ENCODE assay signal across 8 cellular contexts in genomic region chr20:29497684-29498083, GRCh38.
DNase-seq lines count a peak whose midpoint lies in the region; ATAC-seq and TF ChIP-seq lines count a peak whose summit lies in the region.
"Not testable (repeated sequence)": the region's sequence is repeated elsewhere in the genome, so short reads cannot be mapped to it uniquely, and the experiment has no call there.

No MANE protein-coding gene starts in this region.

- not testable (repeated sequence) for H3K36me3 Mint-ChIP-seq in activated T-cell treated with anti-CD3 and anti-CD28 coated beads, Interleukin-2, amount 50 U/mL, for 4 hours (ENCODE audit: insufficient read depth); endodermal cell (ENCODE audit: low read depth); progenitor cell of endocrine pancreas (ENCODE audit: insufficient read depth)

- not testable (repeated sequence) for H3K9me3 ChIP-seq in ES-I3 (ENCODE audit: control insufficient read depth, insufficient read depth, low read length); WERI-Rb-1 (ENCODE audit: severe bottlenecking); upper lobe of right lung
- H3K9me3 ChIP-seq in endodermal cell (ENCODE audit: control insufficient read depth, low read length): peaks cover 46% of the 10 kb centered on the region
- H3K9me3 ChIP-seq in left lung: peaks cover 0 to 25% of the 10 kb centered on the region in 2 donors

- not testable (repeated sequence) for H3K27me3 ChIP-seq in WERI-Rb-1 (ENCODE audit: insufficient read depth, low read depth, severe bottlenecking); endodermal cell (ENCODE audit: control insufficient read depth, insufficient read depth, low read length, poor library complexity, severe bottlenecking); left lung; upper lobe of right lung

- DNase-seq in NCI-H82 (lab: John Stamatoyannopoulos, UW) (peak; percentile 34), endodermal cell (peak; percentile 27), left lung (peak; percentile 37 to 86), progenitor cell of endocrine pancreas (ENCODE audit: low spot score, unreplicated experiment) (peak; percentile 14), upper lobe of right lung (peak; percentile 72)
- not testable (repeated sequence) for DNase-seq in WERI-Rb-1
- peak; percentile 6 for DNase-seq in activated T-cell treated with anti-CD3 and anti-CD28 coated beads, Interleukin-2, amount 50 U/mL, for 4 hours

- peaks cover 15% of the 10 kb centered on the region for H3K9me3 Mint-ChIP-seq in activated T-cell treated with anti-CD3 and anti-CD28 coated beads, Interleukin-2, amount 50 U/mL, for 4 hours
- H3K9me3 Mint-ChIP-seq in endodermal cell (peaks cover 45% of the 10 kb centered on the region), progenitor cell of endocrine pancreas (ENCODE audit: low read depth) (peaks cover 28% of the 10 kb centered on the region)

- not testable (repeated sequence) for TF ChIP-seq CTCF in WERI-Rb-1 (IDR thresholded peaks at IDR 0.05; ENCODE audit: low read depth, low read length); endodermal cell (conservative IDR thresholded peaks at IDR 0.05); left lung (IDR thresholded peaks at IDR 0.05); progenitor cell of endocrine pancreas (IDR thresholded peaks at IDR 0.05; ENCODE audit: unreplicated experiment); upper lobe of right lung (IDR thresholded peaks at IDR 0.05)

- H3K36me3 ChIP-seq in ES-I3 (ENCODE audit: insufficient read depth, low read length); WERI-Rb-1; endodermal cell (ENCODE audit: control insufficient read depth, insufficient read depth, low read length); left lung; upper lobe of right lung: not testable (repeated sequence)

- H3K9ac ChIP-seq in ES-I3 (ENCODE audit: low read depth, low read length): peak overlapping the region; percentile 28; the same call in 1 of the 2 replicates
- not testable (repeated sequence) for H3K9ac ChIP-seq in endodermal cell (ENCODE audit: extremely low read depth, low read length, poor library complexity, severe bottlenecking)

- not testable (repeated sequence) for H3K27ac Mint-ChIP-seq in endodermal cell, progenitor cell of endocrine pancreas

- not testable (repeated sequence) for H3K27ac ChIP-seq in WERI-Rb-1; endodermal cell (ENCODE audit: low read depth, low read length); left lung; upper lobe of right lung

- not testable (repeated sequence) for H3K27me3 Mint-ChIP-seq in activated T-cell treated with anti-CD3 and anti-CD28 coated beads, Interleukin-2, amount 50 U/mL, for 4 hours (ENCODE audit: low read depth); endodermal cell (ENCODE audit: insufficient read depth); progenitor cell of endocrine pancreas

- not testable (repeated sequence) for H3K4me1 Mint-ChIP-seq in activated T-cell treated with anti-CD3 and anti-CD28 coated beads, Interleukin-2, amount 50 U/mL, for 4 hours (ENCODE audit: low read depth); endodermal cell; progenitor cell of endocrine pancreas (ENCODE audit: low read depth)

- H3K4me3 Mint-ChIP-seq in activated T-cell treated with anti-CD3 and anti-CD28 coated beads, Interleukin-2, amount 50 U/mL, for 4 hours; endodermal cell; progenitor cell of endocrine pancreas (ENCODE audit: low read depth): not testable (repeated sequence)

- H3K4me3 ChIP-seq in WERI-Rb-1 (ENCODE audit: low read depth, low read length) (peak overlapping the region; percentile 4), upper lobe of right lung (peak overlapping the region; percentile 19)
- not testable (repeated sequence) for H3K4me3 ChIP-seq in endodermal cell (ENCODE audit: low read length); left lung

- intact Hi-C loops in left lung (cut with DNase I); upper lobe of right lung (cut with DNase I): not testable (repeated sequence)

- H3K4me1 ChIP-seq in ES-I3 (ENCODE audit: insufficient read depth, low read length); endodermal cell (ENCODE audit: control insufficient read depth, insufficient read depth, low read length); left lung; upper lobe of right lung: not testable (repeated sequence)

- WGBS in endodermal cell (ENCODE audit: insufficient coverage in 1 of 2, insufficient read length in 1 of 2), 2 experiments: 77 to 79% methylated on average over 17 to 18 of the region's 18 CpGs

- ATAC-seq in activated T-cell treated with anti-CD3 and anti-CD28 coated beads, Interleukin-2, amount 50 U/mL, for 4 hours; left lung; upper lobe of right lung: not testable (repeated sequence)
